Comparison of ENCODE assay signal across 27 cellular contexts in the genomic region with DNA sequence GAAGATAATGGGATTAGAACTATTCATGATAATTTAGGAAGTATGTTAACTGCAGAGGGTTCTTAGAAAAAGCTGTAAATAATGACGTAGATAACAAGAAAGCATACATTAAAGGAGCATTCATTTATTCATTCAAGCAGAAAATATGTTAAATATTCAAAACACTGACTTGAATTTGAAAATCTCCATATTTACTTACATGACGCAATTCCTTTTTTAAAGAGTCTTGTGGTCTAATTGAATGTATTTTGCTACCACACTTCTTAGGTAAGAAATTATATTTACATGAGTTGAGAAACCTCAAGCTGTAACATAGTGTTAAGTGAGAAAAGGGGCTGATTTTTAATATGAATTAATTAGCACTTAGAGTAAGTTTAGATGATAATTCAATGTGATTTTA. TPM values are rescaled to one million over a fixed set of nuclear protein-coding genes. Genes with fewer than 3 reads are reported as not detected.
DNase-seq lines count a peak whose midpoint lies in the region; ATAC-seq and TF ChIP-seq lines count a peak whose summit lies in the region.
"Had no signal": no experiment of that assay in that cellular context is flagged by ENCODE, and none has a peak within 500 bp of the region (broad histone marks: within the 10 kb centered on the region; RNA-seq: fewer than 3 reads in every experiment).

No MANE protein-coding gene starts in this region.

- DNase-seq in NOMO-1 treated with DMSO at 0.1 percent for 48 hours (lab: John Stamatoyannopoulos, UW; ENCODE audit: unreplicated experiment) = peak; percentile 13
- DNase-seq in NOMO-1 treated with dmso at 0.1 percent for 144 hours (lab: John Stamatoyannopoulos, UW; ENCODE audit: unreplicated experiment) = no peak
- DNase-seq in A673 (ENCODE audit: low spot score) = peak; percentile 51
- peak; percentile 40 for DNase-seq in amniotic epithelial cell (ENCODE audit: low read depth)
- no peak for DNase-seq in left lung
- no peak for DNase-seq in SHP77 treated with DMSO at 0.1 percent for 48 hours (lab: John Stamatoyannopoulos, UW)
- no peak for DNase-seq in activated CD8-positive, alpha-beta memory T cell treated with anti-CD3 and anti-CD28 coated beads for 24 hours
- DNase-seq: ACHN; BE2C; C1 segment of cervical spinal cord; CD4-positive, alpha-beta memory T cell; CD4-positive, CD25-positive, alpha-beta regulatory T cell; CD8-positive, alpha-beta memory T cell; COR-L47; DMS 273 treated with DMSO at 0.1 percent for 48 hours; DMS153; DMS53; DMS79; DND-41; EL; GDM1 had no signal

- CTCF ChIA-PET in A673 (lab: Charles Lee) = no interaction called here

- H3K4me1 ChIP-seq in A673 (ENCODE audit: insufficient read depth, low read length, poor library complexity, severe bottlenecking) (peaks cover 28% of the 10 kb centered on the region), left lung (no peaks in the 10 kb centered on the region)
- H3K4me1 ChIP-seq: A549, BE2C, BLaER1 had no signal

- H3K4me3 ChIP-seq in A673 (ENCODE audit: low read depth, low read length, poor library complexity, severe bottlenecking) (no peak overlapping the region), left lung (no peak overlapping the region)
- H3K4me3 ChIP-seq: A549, BLaER1 had no signal

- H3K9me3 ChIP-seq in A673 (ENCODE audit: low read depth, low read length, poor library complexity, severe bottlenecking) (no peaks in the 10 kb centered on the region), left lung (no peaks in the 10 kb centered on the region)
- H3K9me3 ChIP-seq: A549, BE2C, BLaER1 had no signal

- no peaks in the 10 kb centered on the region for H3K36me3 ChIP-seq in A673 (ENCODE audit: insufficient read depth, low read length, poor library complexity, severe bottlenecking)
- H3K36me3 ChIP-seq in left lung = no peaks in the 10 kb centered on the region
- H3K36me3 ChIP-seq: BE2C, BLaER1 had no signal

- H3K27ac ChIP-seq in A673 (ENCODE audit: low read depth, low read length, poor library complexity, severe bottlenecking) (no peak overlapping the region), left lung (no peak overlapping the region)
- H3K27ac ChIP-seq: 22Rv1, A549, BLaER1 had no signal

- no peak for TF ChIP-seq CTCF in A673 (conservative IDR thresholded peaks at IDR 0.05; ENCODE audit: low read depth, low read length)
- TF ChIP-seq CTCF in left lung (IDR thresholded peaks at IDR 0.05) = no peak

- H3K27me3 ChIP-seq in A673 (replicated peaks; ENCODE audit: insufficient read depth, low read depth, low read length, poor library complexity) = no peaks in the 10 kb centered on the region
- no peaks in the 10 kb centered on the region for H3K27me3 ChIP-seq in left lung
- H3K27me3 ChIP-seq: BE2C, BLaER1 had no signal

- POLR2A ChIA-PET in A673 (lab: Charles Lee; ENCODE audit: low non-redundant PET) = no interaction called here

- BruUV-seq in A673 (replicated peaks; lab: Mats Ljungman, UMichigan) = no TSS peak

- peak; percentile 33 for ATAC-seq in left lung
- ATAC-seq: A549 had no signal

- intact Hi-C loops in A673 (cut with micrococcal nuclease; ENCODE audit: unreplicated experiment) (no loop called here), left lung (cut with DNase I) (no loop called here)

RNA-seq across cellular contexts. Expression of a gene that starts 38.9 kb away (rescaled TPM):
- total RNA-seq in A673 (2021) = 1.2 and 2.2 TPM in 2 replicates
- not detected for total RNA-seq in left lung
- total RNA-seq: A172; CD4-positive, alpha-beta memory T cell; CD4-positive, CD25-positive, alpha-beta regulatory T cell; CD8-positive, alpha-beta memory T cell; Daoy; G401 had no signal

Comparison
In these comparisons a context has a peak if more than half of its experiments do, and no peak if none do; other contexts are left out.
1. DNase-seq: peak in NOMO-1 treated with DMSO at 0.1 percent for 48 hours (single experiment), A673 (single experiment) and amniotic epithelial cell (single experiment); none in NOMO-1 treated with dmso at 0.1 percent for 144 hours (single experiment), left lung (0 of 2), SHP77 treated with DMSO at 0.1 percent for 48 hours (single experiment) and activated CD8-positive, alpha-beta memory T cell treated with anti-CD3 and anti-CD28 coated beads for 24 hours (single experiment).